ENCODE assay signal across 8 cellular contexts in the genomic region with DNA sequence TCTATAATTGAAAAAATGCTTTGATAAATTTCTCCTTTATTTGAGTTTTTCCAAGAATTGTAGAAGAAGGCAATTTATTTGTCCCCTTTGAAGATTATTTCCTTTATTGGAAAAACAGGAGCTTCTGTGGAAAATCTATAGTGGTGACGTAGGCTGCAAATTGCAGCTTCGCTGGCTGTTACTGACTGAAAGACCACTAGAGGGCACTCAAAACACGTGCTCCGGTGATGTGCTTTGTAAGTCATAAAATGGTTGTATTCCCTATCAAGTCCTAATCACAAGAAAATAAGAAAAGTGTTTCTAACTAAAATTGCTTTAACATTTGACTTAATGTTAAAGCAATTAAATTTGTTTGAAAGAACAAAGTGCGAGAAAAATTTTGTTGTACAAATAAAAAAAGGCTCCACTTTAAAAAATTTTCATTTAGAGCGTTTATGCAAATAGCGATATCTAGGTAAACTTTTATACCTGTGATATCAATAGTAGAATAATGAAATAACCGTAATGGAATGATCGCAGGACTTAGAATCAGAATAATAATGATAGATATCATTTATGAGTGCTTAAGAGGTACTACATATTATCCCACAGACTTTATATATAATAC.
DNase-seq lines count a peak whose midpoint lies in the region; TF ChIP-seq lines count a peak whose summit lies in the region.

No MANE protein-coding gene starts in this region.

- H3K27me3 ChIP-seq in H7 (ENCODE audit: control insufficient read depth, insufficient read depth, low read length) = no peaks in the 10 kb centered on the region
- H3K27me3 ChIP-seq in dorsolateral prefrontal cortex = no peaks in the 10 kb centered on the region

- CTCF ChIA-PET in RWPE1 (lab: Yijun Ruan, JAX) = interaction anchor here (0.5 to 1.2 kb wide), 10 partner anchors 8 to 1413 kb away, joined by 3 to 6 read pairs (median 4); no protein-coding TSS in a partner anchor

- DNase-seq in A172 (ENCODE audit: low spot score) (peak; percentile 69), GM03348 (ENCODE audit: low spot score) (peak; percentile 72), H7 (peak; percentile 21), Kasumi-1 (lab: John Stamatoyannopoulos, UW) (peak; percentile 77 to 81), RWPE1 (ENCODE audit: low spot score) (peak; percentile 46), dorsolateral prefrontal cortex (peak in 9 of 10 donors; percentile 25 to 69 (median 50)), medulla oblongata (ENCODE audit: extremely low spot score) (peak; percentile 85)
- DNase-seq in central memory CD4-positive, alpha-beta T cell = no peak

- H3K36me3 ChIP-seq in H7 (replicated peaks; ENCODE audit: control insufficient read depth, insufficient read depth, low read length) = no peaks in the 10 kb centered on the region

- POLR2A ChIA-PET in RWPE1 (lab: Yijun Ruan, JAX; ENCODE audit: low non-redundant PET) = no interaction called here

- peak; percentile 94 for TF ChIP-seq CTCF in RWPE1 (conservative IDR thresholded peaks at IDR 0.05; ENCODE audit: low read depth)
- peak; percentile 61 to 98 (median 84) for TF ChIP-seq CTCF in dorsolateral prefrontal cortex (IDR thresholded peaks at IDR 0.05 in 54 of 56, conservative IDR thresholded peaks at IDR 0.05 in 2 of 56; ENCODE audit: low read depth in 1 of 56, partially characterized antibody in 56 of 56)

- H3K4me3 ChIP-seq in H7 (ENCODE audit: insufficient read depth, low read depth, low read length) (no peak overlapping the region), dorsolateral prefrontal cortex (no peak overlapping the region)

- intact Hi-C loops in dorsolateral prefrontal cortex (cut with DNase I) = loop anchor here in 1 of 2 donors (5.0 kb wide), 1 partner anchor 38 kb away; no protein-coding TSS in a partner anchor

- H3K27ac ChIP-seq in RWPE1 (no peak overlapping the region), dorsolateral prefrontal cortex (no peak overlapping the region)
